Comparison of ENCODE assay signal across 8 cellular contexts in genomic region chr22:22576244-22576988, GRCh38. TPM values are rescaled to one million over a fixed set of nuclear protein-coding genes. Genes with fewer than 3 reads are reported as not detected.
DNase-seq lines count a peak whose midpoint lies in the region; ATAC-seq and TF ChIP-seq lines count a peak whose summit lies in the region.

No MANE protein-coding gene starts in this region.

- peaks cover 13% of the 10 kb centered on the region for H3K27me3 Mint-ChIP-seq in CD8-positive, alpha-beta T cell (ENCODE audit: low read depth)

- intact Hi-C loops in CD8-positive, alpha-beta T cell (cut with DNase I, micrococcal nuclease) = no loop called here
- intact Hi-C loops in PC-3 (cut with micrococcal nuclease) = loop anchor here (5.0 kb wide), 1 partner anchor 114 kb away; no protein-coding TSS in a partner anchor

- no peaks in the 10 kb centered on the region for H3K9me3 Mint-ChIP-seq in CD8-positive, alpha-beta T cell

- no peak overlapping the region for H3K4me3 Mint-ChIP-seq in CD8-positive, alpha-beta T cell

- H3K36me3 Mint-ChIP-seq in CD8-positive, alpha-beta T cell = no peaks in the 10 kb centered on the region

- in situ Hi-C loops in HAP-1 (cut with MboI; ENCODE audit: low sequenced_read_pairs) = loop anchor here (25.0 kb wide), 1 partner anchor 111 kb away; no protein-coding TSS in a partner anchor

- H3K9ac ChIP-seq in PC-3 (ENCODE audit: low read length) = no peak overlapping the region

- BruUV-seq in PC-3 (replicated peaks; lab: Mats Ljungman, UMichigan) = no TSS peak

- H3K27me3 ChIP-seq in CD8-positive, alpha-beta T cell (ENCODE audit: insufficient read depth, low read length) = no peaks in the 10 kb centered on the region
- H3K27me3 ChIP-seq in HAP-1 (ENCODE audit: low read depth) (no peaks in the 10 kb centered on the region; the same call in none of the 2 replicates), PC-3 (ENCODE audit: low read length) (peaks cover 3% of the 10 kb centered on the region)

- CTCF ChIA-PET in CD8-positive, alpha-beta T cell (lab: Charles Lee) = interaction anchor here (0.8 to 9.0 kb wide), 6 partner anchors 8 to 308 kb away, joined by 3 to 87 read pairs (median 6); no protein-coding TSS in a partner anchor
- CTCF ChIA-PET in PC-3 (lab: Charles Lee) = interaction anchor here (0.5 to 0.6 kb wide), 3 partner anchors 23 to 377 kb away, joined by 3 to 6 read pairs (median 3); no protein-coding TSS in a partner anchor

- H3K4me2 ChIP-seq in PC-3 (ENCODE audit: low read length) = no peak overlapping the region

- POLR2A ChIA-PET in CD8-positive, alpha-beta T cell (lab: Charles Lee) = no interaction called here
- POLR2A ChIA-PET in PC-3 (lab: Charles Lee; ENCODE audit: unreplicated experiment) = interaction anchor here (0.6 kb wide), 1 partner anchor 9 kb away, joined by 3 read pairs; no protein-coding TSS in a partner anchor

- no peaks in the 10 kb centered on the region for H3K4me1 ChIP-seq in CD8-positive, alpha-beta T cell (ENCODE audit: insufficient read depth, low read length)
- H3K4me1 ChIP-seq in HAP-1 (no peaks in the 10 kb centered on the region), PC-3 (ENCODE audit: insufficient read depth, low read length) (no peaks in the 10 kb centered on the region)

- H3K4me3 ChIP-seq in CD8-positive, alpha-beta T cell (ENCODE audit: low read depth, low read length) = no peak overlapping the region
- H3K4me3 ChIP-seq in HAP-1 (no peak overlapping the region), PC-3 (ENCODE audit: low read length) (no peak overlapping the region)

- no peaks in the 10 kb centered on the region for H3F3A ChIP-seq in PC-3 (ENCODE audit: low read length, unreplicated experiment)

- no peaks in the 10 kb centered on the region for H3K36me3 ChIP-seq in CD8-positive, alpha-beta T cell (ENCODE audit: insufficient read depth, low read length)
- H3K36me3 ChIP-seq in HAP-1 (replicated peaks) (no peaks in the 10 kb centered on the region), PC-3 (ENCODE audit: low read depth, low read length) (no peaks in the 10 kb centered on the region)

- DNase-seq in CD8-positive, alpha-beta T cell = peak in 3 of 7 experiments; percentile 5 to 33 (median 21)
- peak; percentile 58 to 79 for DNase-seq in HAP-1 (ENCODE audit: low spot score in 2 of 2)
- peak; percentile 64 for DNase-seq in PC-3
- peak; percentile 21 for DNase-seq in amniotic epithelial cell (ENCODE audit: low read depth)
- DNase-seq in iPS-NIHi7 (ENCODE audit: extremely low spot score) = peak; percentile 88
- peak; percentile 12 for DNase-seq in stimulated activated naive CD4-positive, alpha-beta T cell treated with Interleukin-2 at 50 U/mL for 16 hours (lab: John Stamatoyannopoulos, UW)
- no peak for DNase-seq in OCI-M2 (lab: John Stamatoyannopoulos, UW; ENCODE audit: unreplicated experiment)

- H3K27ac ChIP-seq in CD8-positive, alpha-beta T cell (ENCODE audit: low read depth, low read length) = no peak overlapping the region
- no peak overlapping the region for H3K27ac ChIP-seq in PC-3 (ENCODE audit: low read length)

- no peaks in the 10 kb centered on the region for H3K4me1 Mint-ChIP-seq in CD8-positive, alpha-beta T cell (ENCODE audit: low read depth)

- no peaks in the 10 kb centered on the region for H4K20me1 ChIP-seq in PC-3 (ENCODE audit: low read length)

- H2AFZ ChIP-seq in PC-3 (ENCODE audit: low read length) = no peak overlapping the region

- no peaks in the 10 kb centered on the region for H3K9me3 ChIP-seq in CD8-positive, alpha-beta T cell (ENCODE audit: low read length)
- H3K9me3 ChIP-seq in HAP-1 = no peaks in the 10 kb centered on the region
- no peaks in the 10 kb centered on the region for H3K9me3 ChIP-seq in PC-3 (ENCODE audit: low read length)

- H3K27ac Mint-ChIP-seq in CD8-positive, alpha-beta T cell = no peak overlapping the region

- TF ChIP-seq CTCF in CD8-positive, alpha-beta T cell (IDR thresholded peaks at IDR 0.05) = peak; percentile 67
- peak; percentile 72 for TF ChIP-seq CTCF in PC-3 (conservative IDR thresholded peaks at IDR 0.05; ENCODE audit: low read depth, low read length)

- H3K9me2 ChIP-seq in PC-3 (replicated peaks; ENCODE audit: low read length) = no peaks in the 10 kb centered on the region

- H3K79me2 ChIP-seq in PC-3 (ENCODE audit: low read length) = no peaks in the 10 kb centered on the region

- ATAC-seq in CD8-positive, alpha-beta T cell = no peak
- ATAC-seq in PC-3 (peak; percentile 76), HG03095 (IDR thresholded peaks at IDR 0.05; ENCODE audit: unreplicated experiment) (no peak)

RNA-seq across cellular contexts. Expression of gene PRAME, which starts 17.4 kb away (rescaled TPM):
- not detected for total RNA-seq in CD8-positive, alpha-beta T cell
- 17.1 and 21.4 TPM in 2 replicates for total RNA-seq in PC-3 (2014; rRNA removed)

RNA-seq across cellular contexts. Expression of gene ZNF280A, which starts 56.3 kb away (rescaled TPM):
- total RNA-seq in CD8-positive, alpha-beta T cell = not detected
- total RNA-seq in PC-3 (2014; rRNA removed) = not detected in 2 replicates

Comparison
In these comparisons a context has a peak if more than half of its experiments do, and no peak if none do; other contexts are left out.
1. RNA of gene PRAME, which starts 17.4 kb away (total RNA-seq): 17.1 to 21.4 TPM in PC-3; not detected in CD8-positive, alpha-beta T cell; every median in the first group is over 10 times any median in the second.